14 cellular contexts compared by ENCODE assay signal in the genomic region with DNA sequence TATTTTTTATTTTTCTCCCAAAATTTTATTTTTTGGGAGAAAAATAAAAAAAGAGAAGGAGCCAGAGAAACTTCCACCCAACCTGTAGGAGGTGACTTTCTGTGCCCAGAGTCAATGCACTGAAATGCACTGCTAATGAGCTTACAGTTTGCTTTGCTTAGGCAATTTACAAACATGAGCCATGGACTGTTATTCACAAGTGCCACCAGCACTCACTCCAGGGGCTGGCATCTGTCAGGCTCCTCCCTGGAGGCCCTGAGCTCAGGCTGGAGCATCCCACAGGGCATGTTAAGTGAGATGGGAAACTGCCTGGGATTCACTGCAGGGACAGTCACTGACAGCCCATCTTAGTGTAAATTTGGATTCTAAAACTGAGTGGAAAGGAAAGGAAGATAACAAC.
"Had no signal": no experiment of that assay in that cellular context is flagged by ENCODE, and none has a peak within 500 bp of the region (broad histone marks: within the 10 kb centered on the region; RNA-seq: fewer than 3 reads in every experiment).

No MANE protein-coding gene starts in this region.

- H3K4me1 Mint-ChIP-seq: activated CD4-positive, alpha-beta memory T cell treated with anti-CD3 and anti-CD28 coated beads, Interleukin-2, amount 10 ng/mL, durations not matched to agents 7 days and 5 days had no signal

- DNase-seq: activated CD4-positive, alpha-beta memory T cell treated with anti-CD3 and anti-CD28 coated beads, Interleukin-2, amount 10 ng/mL, durations not matched to agents 7 days and 5 days; activated CD4-positive, alpha-beta T cell treated with anti-CD3 and anti-CD28 coated beads for 4 hours; activated effector memory CD4-positive, alpha-beta T cell treated with Interleukin-2 at 50 U/mL for 16 hours; activated naive CD4-positive, alpha-beta T cell treated with anti-CD3 and anti-CD28 coated beads, Interleukin-2, amount 50 U/mL, for 16 hours; activated T-cell treated with anti-CD3 and anti-CD28 coated beads, Interleukin-2, amount 50 U/mL, for 24 hours; dermis blood vessel endothelial cell; effector memory CD8-positive, alpha-beta T cell; left cardiac atrium; spleen had no signal

- H3K27me3 ChIP-seq: gastroesophageal sphincter, spleen had no signal

- H3K27ac ChIP-seq: epithelial cell of prostate, gastroesophageal sphincter, spleen had no signal

- H3K9me3 ChIP-seq: gastroesophageal sphincter, spleen had no signal

- H3K4me3 Mint-ChIP-seq: activated CD4-positive, alpha-beta memory T cell treated with anti-CD3 and anti-CD28 coated beads, Interleukin-2, amount 10 ng/mL, durations not matched to agents 7 days and 5 days; activated T-cell treated with anti-CD3 and anti-CD28 coated beads, Interleukin-2, amount 50 U/mL, for 24 hours; effector memory CD8-positive, alpha-beta T cell; neural crest cell had no signal

- ATAC-seq: effector memory CD8-positive, alpha-beta T cell; gastroesophageal sphincter; left cardiac atrium; sciatic nerve had no signal

- H3K27me3 Mint-ChIP-seq: activated CD4-positive, alpha-beta memory T cell treated with anti-CD3 and anti-CD28 coated beads, Interleukin-2, amount 10 ng/mL, durations not matched to agents 7 days and 5 days; activated T-cell treated with anti-CD3 and anti-CD28 coated beads, Interleukin-2, amount 50 U/mL, for 24 hours; effector memory CD8-positive, alpha-beta T cell had no signal

- H3K4me1 ChIP-seq: gastroesophageal sphincter, spleen had no signal

- H3K9me3 Mint-ChIP-seq: activated CD4-positive, alpha-beta memory T cell treated with anti-CD3 and anti-CD28 coated beads, Interleukin-2, amount 10 ng/mL, durations not matched to agents 7 days and 5 days; activated T-cell treated with anti-CD3 and anti-CD28 coated beads, Interleukin-2, amount 50 U/mL, for 24 hours; effector memory CD8-positive, alpha-beta T cell; neural crest cell had no signal

- H3K27ac Mint-ChIP-seq: activated CD4-positive, alpha-beta memory T cell treated with anti-CD3 and anti-CD28 coated beads, Interleukin-2, amount 10 ng/mL, durations not matched to agents 7 days and 5 days; activated T-cell treated with anti-CD3 and anti-CD28 coated beads, Interleukin-2, amount 50 U/mL, for 24 hours had no signal

- H3K4me3 ChIP-seq: gastroesophageal sphincter, lung, spleen had no signal
